1 cellular context compared by ENCODE assay signal in genomic region chr2:232230557-232230956, GRCh38.
TF ChIP-seq lines count a peak whose summit lies in the region.

No MANE protein-coding gene starts in this region.

TF ChIP-seq in HCT116, 20 proteins besides CTCF, POLR2A, EP300 and RAD21 (continued from another document):
- TF ChIP-seq, protein P1, sequence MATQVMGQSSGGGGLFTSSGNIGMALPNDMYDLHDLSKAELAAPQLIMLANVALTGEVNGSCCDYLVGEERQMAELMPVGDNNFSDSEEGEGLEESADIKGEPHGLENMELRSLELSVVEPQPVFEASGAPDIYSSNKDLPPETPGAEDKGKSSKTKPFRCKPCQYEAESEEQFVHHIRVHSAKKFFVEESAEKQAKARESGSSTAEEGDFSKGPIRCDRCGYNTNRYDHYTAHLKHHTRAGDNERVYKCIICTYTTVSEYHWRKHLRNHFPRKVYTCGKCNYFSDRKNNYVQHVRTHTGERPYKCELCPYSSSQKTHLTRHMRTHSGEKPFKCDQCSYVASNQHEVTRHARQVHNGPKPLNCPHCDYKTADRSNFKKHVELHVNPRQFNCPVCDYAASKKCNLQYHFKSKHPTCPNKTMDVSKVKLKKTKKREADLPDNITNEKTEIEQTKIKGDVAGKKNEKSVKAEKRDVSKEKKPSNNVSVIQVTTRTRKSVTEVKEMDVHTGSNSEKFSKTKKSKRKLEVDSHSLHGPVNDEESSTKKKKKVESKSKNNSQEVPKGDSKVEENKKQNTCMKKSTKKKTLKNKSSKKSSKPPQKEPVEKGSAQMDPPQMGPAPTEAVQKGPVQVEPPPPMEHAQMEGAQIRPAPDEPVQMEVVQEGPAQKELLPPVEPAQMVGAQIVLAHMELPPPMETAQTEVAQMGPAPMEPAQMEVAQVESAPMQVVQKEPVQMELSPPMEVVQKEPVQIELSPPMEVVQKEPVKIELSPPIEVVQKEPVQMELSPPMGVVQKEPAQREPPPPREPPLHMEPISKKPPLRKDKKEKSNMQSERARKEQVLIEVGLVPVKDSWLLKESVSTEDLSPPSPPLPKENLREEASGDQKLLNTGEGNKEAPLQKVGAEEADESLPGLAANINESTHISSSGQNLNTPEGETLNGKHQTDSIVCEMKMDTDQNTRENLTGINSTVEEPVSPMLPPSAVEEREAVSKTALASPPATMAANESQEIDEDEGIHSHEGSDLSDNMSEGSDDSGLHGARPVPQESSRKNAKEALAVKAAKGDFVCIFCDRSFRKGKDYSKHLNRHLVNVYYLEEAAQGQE (IDR thresholded peaks at IDR 0.05; ENCODE audit: low read depth): no peak
- TF ChIP-seq POLR2AphosphoS5 (IDR thresholded peaks at IDR 0.05; ENCODE audit: low read depth, low read length) (no peak), CBX3 (IDR thresholded peaks at IDR 0.05; ENCODE audit: low read depth) (no peak), EGR1 (IDR thresholded peaks at IDR 0.05; ENCODE audit: low read depth) (no peak), EZH2 (IDR thresholded peaks at IDR 0.05) (no peak), TCF7L2 (IDR thresholded peaks at IDR 0.05; ENCODE audit: borderline replicate concordance, extremely low read depth, insufficient read depth, insufficient read length) (no peak), SIN3A (IDR thresholded peaks at IDR 0.05; ENCODE audit: low read depth) (no peak), ZNF274 (IDR thresholded peaks at IDR 0.05; ENCODE audit: low read depth, low read length) (no peak), SP1 (IDR thresholded peaks at IDR 0.05; ENCODE audit: low read depth) (no peak), YY1 (IDR thresholded peaks at IDR 0.05; ENCODE audit: extremely low read depth, insufficient replicate concordance, low read depth, low read length) (no peak)
- TF ChIP-seq, protein P2, sequence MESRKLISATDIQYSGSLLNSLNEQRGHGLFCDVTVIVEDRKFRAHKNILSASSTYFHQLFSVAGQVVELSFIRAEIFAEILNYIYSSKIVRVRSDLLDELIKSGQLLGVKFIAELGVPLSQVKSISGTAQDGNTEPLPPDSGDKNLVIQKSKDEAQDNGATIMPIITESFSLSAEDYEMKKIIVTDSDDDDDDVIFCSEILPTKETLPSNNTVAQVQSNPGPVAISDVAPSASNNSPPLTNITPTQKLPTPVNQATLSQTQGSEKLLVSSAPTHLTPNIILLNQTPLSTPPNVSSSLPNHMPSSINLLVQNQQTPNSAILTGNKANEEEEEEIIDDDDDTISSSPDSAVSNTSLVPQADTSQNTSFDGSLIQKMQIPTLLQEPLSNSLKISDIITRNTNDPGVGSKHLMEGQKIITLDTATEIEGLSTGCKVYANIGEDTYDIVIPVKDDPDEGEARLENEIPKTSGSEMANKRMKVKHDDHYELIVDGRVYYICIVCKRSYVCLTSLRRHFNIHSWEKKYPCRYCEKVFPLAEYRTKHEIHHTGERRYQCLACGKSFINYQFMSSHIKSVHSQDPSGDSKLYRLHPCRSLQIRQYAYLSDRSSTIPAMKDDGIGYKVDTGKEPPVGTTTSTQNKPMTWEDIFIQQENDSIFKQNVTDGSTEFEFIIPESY (IDR thresholded peaks at IDR 0.05; ENCODE audit: extremely low read depth, insufficient replicate concordance, low read length): no peak
